15 cellular contexts compared by ENCODE assay signal in the genomic region with DNA sequence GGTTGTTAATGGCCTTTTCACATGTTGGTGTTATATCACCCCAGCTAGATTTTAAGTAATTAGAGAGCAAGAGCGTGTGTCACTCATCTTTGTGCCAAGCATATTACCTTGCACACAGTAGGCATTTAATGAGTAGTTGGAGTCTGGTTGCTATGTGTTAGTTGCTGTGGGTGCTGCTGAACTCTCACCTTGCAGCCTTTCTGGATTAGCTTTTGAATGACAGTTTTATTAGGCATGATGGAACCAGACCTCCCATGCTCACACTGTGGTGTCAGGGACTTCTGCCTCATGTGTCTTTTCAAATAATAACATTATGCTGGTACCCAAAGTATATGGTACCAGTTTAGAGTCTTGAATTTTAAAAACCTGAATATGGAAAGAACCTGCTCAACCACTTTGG.
"Had no signal": no experiment of that assay in that cellular context is flagged by ENCODE, and none has a peak within 500 bp of the region (broad histone marks: within the 10 kb centered on the region; RNA-seq: fewer than 3 reads in every experiment).

No MANE protein-coding gene starts in this region.

- H3K9me3 Mint-ChIP-seq: activated CD4-positive, alpha-beta memory T cell treated with anti-CD3 and anti-CD28 coated beads for 36 hours; activated T-cell treated with anti-CD3 and anti-CD28 coated beads, Interleukin-2, amount 50 U/mL, for 24 hours; naive thymus-derived CD8-positive, alpha-beta T cell had no signal

- H3K27me3 Mint-ChIP-seq: activated CD4-positive, alpha-beta memory T cell treated with anti-CD3 and anti-CD28 coated beads for 36 hours; activated CD4-positive, alpha-beta T cell treated with anti-CD3 and anti-CD28 coated beads for 36 hours; activated CD8-positive, alpha-beta memory T cell treated with anti-CD3 and anti-CD28 coated beads, Interleukin-2, amount 10 ng/mL, durations not matched to agents 7 days and 5 days; activated T-cell treated with anti-CD3 and anti-CD28 coated beads, Interleukin-2, amount 50 U/mL, for 24 hours; naive thymus-derived CD8-positive, alpha-beta T cell had no signal

- H3K4me3 Mint-ChIP-seq: activated CD4-positive, alpha-beta memory T cell treated with anti-CD3 and anti-CD28 coated beads for 36 hours; activated CD4-positive, alpha-beta T cell treated with anti-CD3 and anti-CD28 coated beads for 36 hours; activated CD8-positive, alpha-beta memory T cell treated with anti-CD3 and anti-CD28 coated beads, Interleukin-2, amount 10 ng/mL, durations not matched to agents 7 days and 5 days; activated T-cell treated with anti-CD3 and anti-CD28 coated beads, Interleukin-2, amount 50 U/mL, for 24 hours; naive thymus-derived CD8-positive, alpha-beta T cell had no signal

- DNase-seq: activated CD4-positive, alpha-beta memory T cell treated with anti-CD3 and anti-CD28 coated beads for 36 hours; activated CD4-positive, alpha-beta T cell treated with anti-CD3 and anti-CD28 coated beads for 36 hours; activated CD8-positive, alpha-beta memory T cell treated with anti-CD3 and anti-CD28 coated beads, Interleukin-2, amount 10 ng/mL, durations not matched to agents 7 days and 5 days; activated effector memory CD4-positive, alpha-beta T cell treated with Interleukin-2 at 50 U/mL for 16 hours; activated naive CD4-positive, alpha-beta T cell treated with anti-CD3 and anti-CD28 coated beads, Interleukin-2, amount 50 U/mL, for 16 hours; activated T-cell treated with anti-CD3 and anti-CD28 coated beads, Interleukin-2, amount 50 U/mL, for 24 hours; left colon; mammary epithelial cell; naive thymus-derived CD8-positive, alpha-beta T cell; psoas muscle; small intestine; stimulated activated CD4-positive, alpha-beta T cell treated with anti-CD3 and anti-CD28 coated beads, Interleukin-4, amount 100 ng/mL, for 24 hours; stimulated activated CD8-positive, alpha-beta memory T cell treated with anti-CD3 and anti-CD28 coated beads, Interleukin-4, amount 100 ng/mL, for 48 hours; stimulated activated naive CD4-positive, alpha-beta T cell treated with Interleukin-2 at 50 U/mL for 16 hours had no signal

- H3K4me3 ChIP-seq: gastroesophageal sphincter, psoas muscle had no signal

- H3K4me1 Mint-ChIP-seq: activated CD4-positive, alpha-beta T cell treated with anti-CD3 and anti-CD28 coated beads for 36 hours; activated CD8-positive, alpha-beta memory T cell treated with anti-CD3 and anti-CD28 coated beads, Interleukin-2, amount 10 ng/mL, durations not matched to agents 7 days and 5 days had no signal

- H3K36me3 Mint-ChIP-seq: activated CD8-positive, alpha-beta memory T cell treated with anti-CD3 and anti-CD28 coated beads, Interleukin-2, amount 10 ng/mL, durations not matched to agents 7 days and 5 days had no signal

- H3K27ac Mint-ChIP-seq: activated CD4-positive, alpha-beta memory T cell treated with anti-CD3 and anti-CD28 coated beads for 36 hours; activated CD4-positive, alpha-beta T cell treated with anti-CD3 and anti-CD28 coated beads for 36 hours; activated CD8-positive, alpha-beta memory T cell treated with anti-CD3 and anti-CD28 coated beads, Interleukin-2, amount 10 ng/mL, durations not matched to agents 7 days and 5 days; naive thymus-derived CD8-positive, alpha-beta T cell had no signal

- H3K27me3 ChIP-seq: gastroesophageal sphincter had no signal

- H3K36me3 ChIP-seq: gastroesophageal sphincter had no signal

- H3K9me3 ChIP-seq: gastroesophageal sphincter, psoas muscle had no signal

- H3K27ac ChIP-seq: gastroesophageal sphincter, psoas muscle had no signal
